In genomic region chr2:96825057-96825456, GRCh38 we compare ENCODE assay signal across 36 cellular contexts.
"Had no signal": no experiment of that assay in that cellular context is flagged by ENCODE, and none has a peak within 500 bp of the region (broad histone marks: within the 10 kb centered on the region; RNA-seq: fewer than 3 reads in every experiment).

No MANE protein-coding gene starts in this region.

- H3K27me3 ChIP-seq: ascending aorta, breast epithelium, cardiac muscle cell, dorsolateral prefrontal cortex had no signal

- H3K9me3 ChIP-seq: ascending aorta, breast epithelium had no signal

- ATAC-seq: activated CD4-positive, CD25-positive, alpha-beta regulatory T cell treated with anti-CD3 and anti-CD28 coated beads, Interleukin-2, amount 50 U/mL, for 24 hours; activated CD8-positive, alpha-beta memory T cell treated with anti-CD3 and anti-CD28 coated beads, Interleukin-2, amount 10 ng/mL, durations not matched to agents 7 days and 5 days; activated CD8-positive, alpha-beta T cell treated with anti-CD3 and anti-CD28 coated beads, Interleukin-2, amount 10 ng/mL, durations not matched to agents 7 days and 5 days; effector memory CD8-positive, alpha-beta T cell; T-helper 17 cell had no signal

- H3K4me3 ChIP-seq: ascending aorta, breast epithelium, cardiac muscle cell, coronary artery, dorsolateral prefrontal cortex had no signal

- H3K27ac ChIP-seq: ascending aorta, breast epithelium, coronary artery, epithelial cell of prostate, WERI-Rb-1 had no signal

- H3K36me3 ChIP-seq: breast epithelium had no signal

- H3K9me3 Mint-ChIP-seq: activated B cell treated with CpG ODN at 0.5 μM for 24 hours; activated CD4-positive, alpha-beta memory T cell treated with anti-CD3 and anti-CD28 coated beads for 36 hours; activated naive CD4-positive, alpha-beta T cell treated with anti-CD3 and anti-CD28 coated beads, Interleukin-2, amount 10 ng/mL, durations not matched to agents 7 days and 5 days; activated naive CD4-positive, alpha-beta T cell treated with anti-CD3 and anti-CD28 coated beads, Interleukin-2, amount 50 U/mL, for 72 hours; activated naive CD8-positive, alpha-beta T cell treated with anti-CD3 and anti-CD28 coated beads, Interleukin-2, amount 10 ng/mL, durations not matched to agents 7 days and 5 days; activated T-helper 1 cell treated with anti-CD3 and anti-CD28 coated beads, Interleukin-12 subunit alpha, Interleukin-12 subunit beta, Interleukin-2, Interleukin-4 antibody, amounts not matched to agents 30 ng/mL and 10 ng/mL and 1 ng/mL, durations not matched to agents 14 hours and 24 hours and 36 hours; activated T-helper 2 cell treated with anti-CD3 and anti-CD28 coated beads, Interferon-gamma antibody, Interleukin-2, Interleukin-4, amounts not matched to agents 10 μg/mL and 5 μg/mL and 100 μg/mL, durations not matched to agents 14 hours and 24 hours and 36 hours; brain; central memory CD8-positive, alpha-beta T cell; dendritic cell treated with granulocyte-macrophage colony-stimulating factor and Interleukin-4, amounts not matched to agents 40 ng/mL and 50 ng/mL, for 4 days; effector memory CD8-positive, alpha-beta T cell; T-helper 2 cell treated with Interferon-gamma antibody and Interleukin-4, amounts not matched to agents 5 μg/mL and 100 μg/mL, for 36 hours had no signal

- H3K4me1 ChIP-seq: breast epithelium had no signal

- H3K27me3 Mint-ChIP-seq: activated B cell treated with CpG ODN at 0.5 μM for 24 hours; activated CD4-positive, alpha-beta memory T cell treated with anti-CD3 and anti-CD28 coated beads for 36 hours; activated CD8-positive, alpha-beta memory T cell treated with anti-CD3 and anti-CD28 coated beads, Interleukin-2, amount 10 ng/mL, durations not matched to agents 7 days and 5 days; activated naive CD4-positive, alpha-beta T cell treated with anti-CD3 and anti-CD28 coated beads, Interleukin-2, amount 10 ng/mL, durations not matched to agents 7 days and 5 days; activated naive CD8-positive, alpha-beta T cell treated with anti-CD3 and anti-CD28 coated beads, Interleukin-2, amount 10 ng/mL, durations not matched to agents 7 days and 5 days; brain; central memory CD8-positive, alpha-beta T cell; dendritic cell treated with granulocyte-macrophage colony-stimulating factor and Interleukin-4, amounts not matched to agents 40 ng/mL and 50 ng/mL, for 4 days; effector memory CD8-positive, alpha-beta T cell; T-helper 17 cell had no signal

- H3K27ac Mint-ChIP-seq: activated B cell treated with CpG ODN at 0.5 μM for 24 hours; activated CD4-positive, alpha-beta memory T cell treated with anti-CD3 and anti-CD28 coated beads for 36 hours; activated CD8-positive, alpha-beta memory T cell treated with anti-CD3 and anti-CD28 coated beads, Interleukin-2, amount 10 ng/mL, durations not matched to agents 7 days and 5 days; activated CD8-positive, alpha-beta T cell treated with anti-CD3 and anti-CD28 coated beads, Interleukin-2, amount 10 ng/mL, durations not matched to agents 7 days and 5 days; activated naive CD4-positive, alpha-beta T cell treated with anti-CD3 and anti-CD28 coated beads, Interleukin-2, amount 10 ng/mL, durations not matched to agents 7 days and 5 days; activated naive CD8-positive, alpha-beta T cell treated with anti-CD3 and anti-CD28 coated beads, Interleukin-2, amount 10 ng/mL, durations not matched to agents 7 days and 5 days; activated T-helper 2 cell treated with anti-CD3 and anti-CD28 coated beads, Interferon-gamma antibody, Interleukin-2, Interleukin-4, amounts not matched to agents 10 μg/mL and 5 μg/mL and 100 μg/mL, durations not matched to agents 14 hours and 24 hours and 36 hours; dendritic cell treated with granulocyte-macrophage colony-stimulating factor and Interleukin-4, amounts not matched to agents 40 ng/mL and 50 ng/mL, for 4 days; T-helper 17 cell; T-helper 2 cell treated with Interferon-gamma antibody and Interleukin-4, amounts not matched to agents 5 μg/mL and 100 μg/mL, for 36 hours had no signal

- DNase-seq: activated B cell treated with CpG ODN at 0.5 μM for 24 hours; activated CD4-positive, alpha-beta memory T cell treated with anti-CD3 and anti-CD28 coated beads for 36 hours; activated CD4-positive, alpha-beta T cell treated with anti-CD3 and anti-CD28 coated beads for 48 hours; activated CD8-positive, alpha-beta memory T cell treated with anti-CD3 and anti-CD28 coated beads, Interleukin-2, amount 10 ng/mL, durations not matched to agents 7 days and 5 days; activated CD8-positive, alpha-beta memory T cell treated with anti-CD3 and anti-CD28 coated beads, Interleukin-2, amount 50 U/mL, for 4 hours; activated CD8-positive, alpha-beta T cell treated with anti-CD3 and anti-CD28 coated beads, Interleukin-2, amount 10 ng/mL, durations not matched to agents 7 days and 5 days; activated effector memory CD4-positive, alpha-beta T cell treated with anti-CD3 and anti-CD28 coated beads, Interleukin-2, amount 50 U/mL, for 16 hours; activated naive CD4-positive, alpha-beta T cell treated with anti-CD3 and anti-CD28 coated beads, Interleukin-2, amount 10 ng/mL, durations not matched to agents 7 days and 5 days; activated naive CD8-positive, alpha-beta T cell treated with anti-CD3 and anti-CD28 coated beads, Interleukin-2, amount 10 ng/mL, durations not matched to agents 7 days and 5 days; activated T-cell treated with anti-CD3 and anti-CD28 coated beads, Interleukin-2, amount 50 U/mL, for 1 hour; activated T-cell treated with anti-CD3 and anti-CD28 coated beads, Interleukin-2, amount 50 U/mL, for 48 hours; dorsolateral prefrontal cortex; effector CD4-positive, alpha-beta T cell; effector memory CD8-positive, alpha-beta T cell; foreskin fibroblast; head of caudate nucleus; T-helper 1 cell; T-helper 17 cell; T1000; WERI-Rb-1 had no signal

- H3K4me3 Mint-ChIP-seq: activated B cell treated with CpG ODN at 0.5 μM for 24 hours; activated CD4-positive, alpha-beta memory T cell treated with anti-CD3 and anti-CD28 coated beads for 36 hours; activated CD8-positive, alpha-beta memory T cell treated with anti-CD3 and anti-CD28 coated beads, Interleukin-2, amount 10 ng/mL, durations not matched to agents 7 days and 5 days; activated CD8-positive, alpha-beta T cell treated with anti-CD3 and anti-CD28 coated beads, Interleukin-2, amount 10 ng/mL, durations not matched to agents 7 days and 5 days; activated naive CD4-positive, alpha-beta T cell treated with anti-CD3 and anti-CD28 coated beads, Interleukin-2, amount 10 ng/mL, durations not matched to agents 7 days and 5 days; activated naive CD8-positive, alpha-beta T cell treated with anti-CD3 and anti-CD28 coated beads, Interleukin-2, amount 10 ng/mL, durations not matched to agents 7 days and 5 days; activated T-helper 1 cell treated with anti-CD3 and anti-CD28 coated beads, Interleukin-12 subunit alpha, Interleukin-12 subunit beta, Interleukin-2, Interleukin-4 antibody, amounts not matched to agents 30 ng/mL and 10 ng/mL and 1 ng/mL, durations not matched to agents 14 hours and 24 hours and 36 hours; brain; central memory CD8-positive, alpha-beta T cell; dendritic cell treated with granulocyte-macrophage colony-stimulating factor and Interleukin-4, amounts not matched to agents 40 ng/mL and 50 ng/mL, for 4 days; effector memory CD8-positive, alpha-beta T cell; T-helper 17 cell; T-helper 2 cell treated with Interferon-gamma antibody and Interleukin-4, amounts not matched to agents 5 μg/mL and 100 μg/mL, for 36 hours had no signal

- FAIRE-seq: endometrium, endothelial cell of umbilical vein, frontal cortex had no signal
